ENCODE assay signal across 9 cellular contexts in genomic region chr6:85126448-85127178, GRCh38.
DNase-seq lines count a peak whose midpoint lies in the region; ATAC-seq and TF ChIP-seq lines count a peak whose summit lies in the region.
"Had no signal": no experiment of that assay in that cellular context is flagged by ENCODE, and none has a peak within 500 bp of the region (broad histone marks: within the 10 kb centered on the region; RNA-seq: fewer than 3 reads in every experiment).

No MANE protein-coding gene starts in this region.

- peak overlapping the region; percentile 76 for H3K27ac Mint-ChIP-seq in endodermal cell

- H3K36me3 ChIP-seq in OCI-LY1 (ENCODE audit: insufficient read depth, low read length): no peaks in the 10 kb centered on the region
- H3K36me3 ChIP-seq in endodermal cell (ENCODE audit: control insufficient read depth, insufficient read depth, low read length): no peaks in the 10 kb centered on the region

- peaks cover 14% of the 10 kb centered on the region for H3K4me1 Mint-ChIP-seq in endodermal cell
- H3K4me1 Mint-ChIP-seq: central memory CD8-positive, alpha-beta T cell had no signal

- no peak overlapping the region for H3K4me3 ChIP-seq in OCI-LY1 (ENCODE audit: low read depth, low read length, poor library complexity, severe bottlenecking)
- no peak overlapping the region for H3K4me3 ChIP-seq in endodermal cell (ENCODE audit: low read length)

- H3K79me2 ChIP-seq in OCI-LY1 (ENCODE audit: insufficient read depth, low read length): no peaks in the 10 kb centered on the region

- H3K9me3 ChIP-seq in OCI-LY1 (ENCODE audit: low read length): no peaks in the 10 kb centered on the region
- no peaks in the 10 kb centered on the region for H3K9me3 ChIP-seq in endodermal cell (ENCODE audit: control insufficient read depth, low read length)

- no peak overlapping the region for H3K27ac ChIP-seq in OCI-LY1 (ENCODE audit: low read depth, low read length, poor library complexity, severe bottlenecking)
- no peak overlapping the region for H3K27ac ChIP-seq in endodermal cell (ENCODE audit: low read depth, low read length)

- peak; percentile 1 to 5 for DNase-seq in activated CD4-positive, alpha-beta T cell treated with anti-CD3 and anti-CD28 coated beads, Interleukin-2, amount 50 U/mL, for 48 hours
- DNase-seq in activated CD4-positive, alpha-beta T cell treated with anti-CD3 and anti-CD28 coated beads for 1 hour: no peak
- DNase-seq in endodermal cell (peak; percentile 93), myocyte (ENCODE audit: low read depth) (peak; percentile 76), NCI-H2029 treated with DMSO at 0.1 percent for 48 hours (lab: John Stamatoyannopoulos, UW) (no peak)

- H3K9ac ChIP-seq in OCI-LY1 (ENCODE audit: low read length): no peak overlapping the region
- no peak overlapping the region for H3K9ac ChIP-seq in endodermal cell (ENCODE audit: extremely low read depth, low read length, poor library complexity, severe bottlenecking)

- no peaks in the 10 kb centered on the region for H3F3A ChIP-seq in OCI-LY1 (ENCODE audit: insufficient read depth, low read length)

- no peaks in the 10 kb centered on the region for H3K9me3 Mint-ChIP-seq in endodermal cell

- H3K4me3 Mint-ChIP-seq in endodermal cell: no peak overlapping the region
- H3K4me3 Mint-ChIP-seq: central memory CD8-positive, alpha-beta T cell had no signal

- no peak overlapping the region for H3K4me2 ChIP-seq in OCI-LY1 (ENCODE audit: low read length)

- no peaks in the 10 kb centered on the region for H3K27me3 Mint-ChIP-seq in endodermal cell (ENCODE audit: insufficient read depth)
- H3K27me3 Mint-ChIP-seq: central memory CD8-positive, alpha-beta T cell had no signal

- no peaks in the 10 kb centered on the region for H3K9me2 ChIP-seq in OCI-LY1 (ENCODE audit: low read depth, low read length)

- TF ChIP-seq CTCF in OCI-LY1 (IDR thresholded peaks at IDR 0.05; ENCODE audit: low read length): peak; percentile 64
- peak; percentile 86 for TF ChIP-seq CTCF in endodermal cell (conservative IDR thresholded peaks at IDR 0.05)

- no peak overlapping the region for H2AFZ ChIP-seq in OCI-LY1 (ENCODE audit: low read length)

- H3K4me1 ChIP-seq in OCI-LY1 (ENCODE audit: insufficient read depth, low read length, severe bottlenecking) (no peaks in the 10 kb centered on the region), endodermal cell (ENCODE audit: control insufficient read depth, insufficient read depth, low read length) (no peaks in the 10 kb centered on the region)

- H4K20me1 ChIP-seq in OCI-LY1 (ENCODE audit: insufficient read depth, low read length): no peaks in the 10 kb centered on the region

- ATAC-seq in HG02623 (IDR thresholded peaks at IDR 0.05; ENCODE audit: unreplicated experiment) (peak; percentile 59), GM21526 (IDR thresholded peaks at IDR 0.05; ENCODE audit: low FRiP score, unreplicated experiment) (no peak)

- H3K27me3 ChIP-seq in OCI-LY1 (ENCODE audit: insufficient read depth, low read length) (no peaks in the 10 kb centered on the region), endodermal cell (ENCODE audit: control insufficient read depth, insufficient read depth, low read length, poor library complexity, severe bottlenecking) (no peaks in the 10 kb centered on the region)

- H3K36me3 Mint-ChIP-seq in endodermal cell (ENCODE audit: low read depth): no peaks in the 10 kb centered on the region

- WGBS in endodermal cell (ENCODE audit: insufficient coverage in 1 of 2, insufficient read length in 1 of 2), 2 experiments: 29 to 58% methylated on average over 5 to 12 of the region's 12 CpGs

Comparison
In these comparisons a context has a peak if more than half of its experiments do, and no peak if none do; other contexts are left out.
1. DNase-seq: peak in activated CD4-positive, alpha-beta T cell treated with anti-CD3 and anti-CD28 coated beads, Interleukin-2, amount 50 U/mL, for 48 hours (2 of 2), endodermal cell (single experiment) and myocyte (single experiment); none in activated CD4-positive, alpha-beta T cell treated with anti-CD3 and anti-CD28 coated beads for 1 hour (single experiment) and NCI-H2029 treated with DMSO at 0.1 percent for 48 hours (single experiment).